In the genomic region with DNA sequence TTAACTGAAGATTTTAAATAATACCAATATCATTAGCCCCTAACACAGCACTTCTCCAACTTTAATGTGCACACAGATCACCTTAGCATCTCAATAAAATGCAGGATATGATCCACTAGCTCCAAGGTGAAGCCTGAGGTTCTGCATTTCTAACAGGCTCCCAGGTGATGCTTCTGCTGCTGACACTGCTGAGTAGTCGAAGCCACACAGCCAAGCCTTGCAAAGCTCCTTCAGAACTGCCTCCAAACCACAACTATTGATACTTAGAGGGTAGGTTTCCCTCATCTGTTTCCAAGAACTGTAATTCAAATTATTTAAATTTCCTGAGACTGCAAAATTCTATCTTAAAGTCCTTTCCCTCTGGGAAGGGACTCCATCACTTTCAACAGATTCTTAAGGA, we compare ENCODE assay signal across 16 cellular contexts.
"Had no signal": no experiment of that assay in that cellular context is flagged by ENCODE, and none has a peak within 500 bp of the region (broad histone marks: within the 10 kb centered on the region; RNA-seq: fewer than 3 reads in every experiment).

No MANE protein-coding gene starts in this region.

- H3K27ac Mint-ChIP-seq: endodermal cell; natural killer cell treated with Interleukin-12 subunit alpha and Interleukin-12 subunit beta and Interleukin-15 and Interleukin-18, amount 100 ng/mL, for 72 hours; WTC11 had no signal

- H3K27me3 ChIP-seq: adrenal gland, dorsolateral prefrontal cortex, gastrocnemius medialis, heart right ventricle, suprapubic skin, upper lobe of left lung had no signal

- H3K4me3 Mint-ChIP-seq: endodermal cell; natural killer cell treated with Interleukin-12 subunit alpha and Interleukin-12 subunit beta and Interleukin-15 and Interleukin-18, amount 100 ng/mL, for 72 hours; WTC11 had no signal

- DNase-seq: activated effector memory CD4-positive, alpha-beta T cell treated with Interleukin-2 at 50 U/mL for 16 hours; adrenal gland; dorsolateral prefrontal cortex; erythroblast; gastrocnemius medialis; heart right ventricle; occipital lobe; SIG-M5; stimulated activated CD4-positive, alpha-beta T cell treated with anti-CD3 and anti-CD28 coated beads, Interleukin-4, amount 100 ng/mL, for 24 hours; stimulated activated naive CD4-positive, alpha-beta T cell had no signal

- H3K9me3 Mint-ChIP-seq: endodermal cell; natural killer cell treated with Interleukin-12 subunit alpha and Interleukin-12 subunit beta and Interleukin-15 and Interleukin-18, amount 100 ng/mL, for 72 hours; WTC11 had no signal

- H3K27ac ChIP-seq: adrenal gland, heart right ventricle, skin epidermis, suprapubic skin, upper lobe of left lung had no signal

- H3K9me3 ChIP-seq: adrenal gland, gastrocnemius medialis, heart right ventricle, suprapubic skin, upper lobe of left lung had no signal

- H3K36me3 Mint-ChIP-seq: WTC11 had no signal

- H3K27me3 Mint-ChIP-seq: natural killer cell treated with Interleukin-12 subunit alpha and Interleukin-12 subunit beta and Interleukin-15 and Interleukin-18, amount 100 ng/mL, for 72 hours had no signal

- H3K36me3 ChIP-seq: adrenal gland, gastrocnemius medialis had no signal

- H3K4me3 ChIP-seq: adrenal gland, dorsolateral prefrontal cortex, gastrocnemius medialis, heart right ventricle, skin epidermis, suprapubic skin, upper lobe of left lung had no signal

- ATAC-seq: gastrocnemius medialis; heart right ventricle; natural killer cell treated with Interleukin-12 subunit alpha and Interleukin-12 subunit beta and Interleukin-15 and Interleukin-18, amount 100 ng/mL, for 72 hours had no signal
